In genomic region chr19:43496960-43497359, GRCh38 we compare ENCODE assay signal across 34 cellular contexts. TPM values are rescaled to one million over a fixed set of nuclear protein-coding genes. Genes with fewer than 3 reads are reported as not detected.
"Had no signal": no experiment of that assay in that cellular context is flagged by ENCODE, and none has a peak within 500 bp of the region (broad histone marks: within the 10 kb centered on the region; RNA-seq: fewer than 3 reads in every experiment).

No MANE protein-coding gene starts in this region.

- H3K9me3 ChIP-seq: body of pancreas, breast epithelium had no signal

- H3K4me1 ChIP-seq: body of pancreas, breast epithelium had no signal

- ATAC-seq: activated CD8-positive, alpha-beta T cell treated with anti-CD3 and anti-CD28 coated beads for 36 hours; activated naive CD8-positive, alpha-beta T cell treated with anti-CD3 and anti-CD28 coated beads, Interleukin-2, amount 50 U/mL, for 24 hours; activated T-cell treated with anti-CD3 and anti-CD28 coated beads, Interleukin-2, amount 50 U/mL, for 4 hours; activated T-cell treated with anti-CD3 and anti-CD28 coated beads, Interleukin-2, amount 50 U/mL, for 72 hours; activated T-helper 17 cell treated with anti-CD3 and anti-CD28 coated beads, Interleukin-2, amount 50 U/mL, for 72 hours; body of pancreas; T-cell; T-helper 17 cell had no signal

- H3K4me1 Mint-ChIP-seq: activated B cell treated with CpG ODN at 0.5 μM for 24 hours had no signal

- H3K9me3 Mint-ChIP-seq: activated B cell treated with CpG ODN at 0.5 μM for 24 hours; activated CD4-positive, alpha-beta memory T cell treated with anti-CD3 and anti-CD28 coated beads for 36 hours; activated CD4-positive, alpha-beta T cell treated with anti-CD3 and anti-CD28 coated beads, Interleukin-2, amount 10 ng/mL, durations not matched to agents 24 days and 14 days; activated CD8-positive, alpha-beta T cell treated with anti-CD3 and anti-CD28 coated beads for 36 hours; activated naive CD8-positive, alpha-beta T cell treated with anti-CD3 and anti-CD28 coated beads, Interleukin-2, amount 10 ng/mL, durations not matched to agents 7 days and 5 days; activated naive CD8-positive, alpha-beta T cell treated with anti-CD3 and anti-CD28 coated beads, Interleukin-2, amount 50 U/mL, for 24 hours; activated T-cell treated with anti-CD3 and anti-CD28 coated beads, Interleukin-2, amount 50 U/mL, for 4 hours; activated T-cell treated with anti-CD3 and anti-CD28 coated beads, Interleukin-2, amount 50 U/mL, for 72 hours; activated T-helper 1 cell treated with anti-CD3 and anti-CD28 coated beads, Interleukin-12 subunit alpha, Interleukin-12 subunit beta, Interleukin-2, Interleukin-4 antibody, amounts not matched to agents 30 ng/mL and 10 ng/mL and 1 ng/mL, durations not matched to agents 14 hours and 24 hours and 36 hours; activated T-helper 17 cell treated with anti-CD3 and anti-CD28 coated beads, Interleukin-2, amount 50 U/mL, for 72 hours; T-cell; T-helper 2 cell treated with Interferon-gamma antibody and Interleukin-4, amounts not matched to agents 5 μg/mL and 100 μg/mL, for 36 hours had no signal

- H3K36me3 ChIP-seq: brain microvascular endothelial cell, breast epithelium had no signal

- H3K27ac Mint-ChIP-seq: activated B cell treated with CpG ODN at 0.5 μM for 24 hours; activated CD4-positive, alpha-beta memory T cell treated with anti-CD3 and anti-CD28 coated beads for 36 hours; activated CD4-positive, alpha-beta T cell treated with anti-CD3 and anti-CD28 coated beads, Interleukin-2, amount 10 ng/mL, durations not matched to agents 24 days and 14 days; activated CD8-positive, alpha-beta T cell treated with anti-CD3 and anti-CD28 coated beads for 36 hours; activated naive CD8-positive, alpha-beta T cell; activated naive CD8-positive, alpha-beta T cell treated with anti-CD3 and anti-CD28 coated beads, Interleukin-2, amount 10 ng/mL, durations not matched to agents 7 days and 5 days; activated naive CD8-positive, alpha-beta T cell treated with anti-CD3 and anti-CD28 coated beads, Interleukin-2, amount 50 U/mL, for 24 hours; activated T-cell treated with anti-CD3 and anti-CD28 coated beads, Interleukin-2, amount 50 U/mL, for 72 hours; activated T-helper 1 cell treated with anti-CD3 and anti-CD28 coated beads, Interleukin-12 subunit alpha, Interleukin-12 subunit beta, Interleukin-2, Interleukin-4 antibody, amounts not matched to agents 30 ng/mL and 10 ng/mL and 1 ng/mL, durations not matched to agents 14 hours and 24 hours and 36 hours; activated T-helper 17 cell treated with anti-CD3 and anti-CD28 coated beads, Interleukin-2, amount 50 U/mL, for 72 hours; T-cell; T-helper 17 cell; T-helper 2 cell treated with Interferon-gamma antibody and Interleukin-4, amounts not matched to agents 5 μg/mL and 100 μg/mL, for 36 hours had no signal

- H3K4me3 Mint-ChIP-seq: activated B cell treated with CpG ODN at 0.5 μM for 24 hours; activated CD4-positive, alpha-beta memory T cell treated with anti-CD3 and anti-CD28 coated beads for 36 hours; activated CD4-positive, alpha-beta T cell treated with anti-CD3 and anti-CD28 coated beads, Interleukin-2, amount 10 ng/mL, durations not matched to agents 24 days and 14 days; activated CD8-positive, alpha-beta T cell treated with anti-CD3 and anti-CD28 coated beads for 36 hours; activated naive CD8-positive, alpha-beta T cell; activated naive CD8-positive, alpha-beta T cell treated with anti-CD3 and anti-CD28 coated beads, Interleukin-2, amount 10 ng/mL, durations not matched to agents 7 days and 5 days; activated naive CD8-positive, alpha-beta T cell treated with anti-CD3 and anti-CD28 coated beads, Interleukin-2, amount 50 U/mL, for 24 hours; activated T-cell treated with anti-CD3 and anti-CD28 coated beads, Interleukin-2, amount 50 U/mL, for 4 hours; activated T-cell treated with anti-CD3 and anti-CD28 coated beads, Interleukin-2, amount 50 U/mL, for 72 hours; activated T-helper 1 cell treated with anti-CD3 and anti-CD28 coated beads, Interleukin-12 subunit alpha, Interleukin-12 subunit beta, Interleukin-2, Interleukin-4 antibody, amounts not matched to agents 30 ng/mL and 10 ng/mL and 1 ng/mL, durations not matched to agents 14 hours and 24 hours and 36 hours; activated T-helper 17 cell treated with anti-CD3 and anti-CD28 coated beads, Interleukin-2, amount 50 U/mL, for 72 hours; T-cell; T-helper 17 cell; T-helper 2 cell treated with Interferon-gamma antibody and Interleukin-4, amounts not matched to agents 5 μg/mL and 100 μg/mL, for 36 hours had no signal

- H3K27me3 Mint-ChIP-seq: activated B cell treated with CpG ODN at 0.5 μM for 24 hours; activated CD4-positive, alpha-beta memory T cell treated with anti-CD3 and anti-CD28 coated beads for 36 hours; activated CD4-positive, alpha-beta T cell treated with anti-CD3 and anti-CD28 coated beads, Interleukin-2, amount 10 ng/mL, durations not matched to agents 24 days and 14 days; activated CD8-positive, alpha-beta T cell treated with anti-CD3 and anti-CD28 coated beads for 36 hours; activated naive CD8-positive, alpha-beta T cell; activated naive CD8-positive, alpha-beta T cell treated with anti-CD3 and anti-CD28 coated beads, Interleukin-2, amount 10 ng/mL, durations not matched to agents 7 days and 5 days; activated naive CD8-positive, alpha-beta T cell treated with anti-CD3 and anti-CD28 coated beads, Interleukin-2, amount 50 U/mL, for 24 hours; activated T-helper 17 cell treated with anti-CD3 and anti-CD28 coated beads, Interleukin-2, amount 50 U/mL, for 72 hours; T-cell; T-helper 17 cell had no signal

- H3K4me3 ChIP-seq: body of pancreas, breast epithelium had no signal

- DNase-seq: activated B cell treated with CpG ODN at 0.5 μM for 24 hours; activated CD4-positive, alpha-beta memory T cell treated with anti-CD3 and anti-CD28 coated beads for 36 hours; activated CD4-positive, alpha-beta T cell treated with anti-CD3 and anti-CD28 coated beads for 4 hours; activated CD4-positive, alpha-beta T cell treated with anti-CD3 and anti-CD28 coated beads, Interleukin-2, amount 10 ng/mL, durations not matched to agents 24 days and 14 days; activated CD4-positive, alpha-beta T cell treated with anti-CD3 and anti-CD28 coated beads, Interleukin-2, amount 50 U/mL, for 1 hour; activated CD4-positive, alpha-beta T cell treated with anti-CD3 and anti-CD28 coated beads, Interleukin-2, amount 50 U/mL, for 4 hours; activated CD4-positive, CD25-positive, alpha-beta regulatory T cell treated with anti-CD3 and anti-CD28 coated beads, Interleukin-2, amount 50 U/mL, for 72 hours; activated CD8-positive, alpha-beta memory T cell treated with anti-CD3 and anti-CD28 coated beads, Interleukin-2, amount 50 U/mL, for 4 hours; activated CD8-positive, alpha-beta T cell treated with anti-CD3 and anti-CD28 coated beads for 36 hours; activated gamma-delta T cell; activated naive CD4-positive, alpha-beta T cell treated with anti-CD3 and anti-CD28 coated beads, Interleukin-2, amount 50 U/mL, for 16 hours; activated naive CD4-positive, alpha-beta T cell treated with Interleukin-2 at 50 U/mL for 16 hours; activated naive CD8-positive, alpha-beta T cell treated with anti-CD3 and anti-CD28 coated beads, Interleukin-2, amount 10 ng/mL, durations not matched to agents 7 days and 5 days; activated naive CD8-positive, alpha-beta T cell treated with anti-CD3 and anti-CD28 coated beads, Interleukin-2, amount 50 U/mL, for 24 hours; activated T-cell treated with anti-CD3 and anti-CD28 coated beads for 4 hours; activated T-cell treated with anti-CD3 and anti-CD28 coated beads, Interleukin-2, amount 50 U/mL, for 1 hour; activated T-cell treated with anti-CD3 and anti-CD28 coated beads, Interleukin-2, amount 50 U/mL, for 4 hours; activated T-cell treated with anti-CD3 and anti-CD28 coated beads, Interleukin-2, amount 50 U/mL, for 72 hours; amniotic stem cell; aorta; body of pancreas; brain microvascular endothelial cell; central memory CD4-positive, alpha-beta T cell; T-cell; T-helper 17 cell; T-helper 9 cell had no signal

- H3K27me3 ChIP-seq: body of pancreas, brain microvascular endothelial cell, breast epithelium had no signal

- H3K27ac ChIP-seq: body of pancreas, brain microvascular endothelial cell, breast epithelium, VCaP had no signal

RNA-seq across cellular contexts. Expression of gene LYPD3, which starts 31.6 kb away (rescaled TPM):
- total RNA-seq: activated B cell treated with CpG ODN at 0.5 μM for 24 hours, cardiac septum, cerebellum had no signal
